In genomic region chr9:127185181-127185580, GRCh38 we compare ENCODE assay signal across 21 cellular contexts.
A peak's percentile ranks its signal among the peaks of the same experiment; 100 is the strongest.
DNase-seq lines count a peak whose midpoint lies in the region; ATAC-seq and TF ChIP-seq lines count a peak whose summit lies in the region.
"Had no signal": no experiment of that assay in that cellular context is flagged by ENCODE, and none has a peak within 500 bp of the region (broad histone marks: within the 10 kb centered on the region; RNA-seq: fewer than 3 reads in every experiment).

No MANE protein-coding gene starts in this region.

- H3K4me3 Mint-ChIP-seq in osteocyte (ENCODE audit: unreplicated experiment) = no peak overlapping the region
- no peak overlapping the region for H3K4me3 Mint-ChIP-seq in naive thymus-derived CD8-positive, alpha-beta T cell
- H3K4me3 Mint-ChIP-seq: activated naive CD8-positive, alpha-beta T cell; CD4-positive, alpha-beta T cell; neural crest cell; type B pancreatic cell had no signal

- H3K9me3 ChIP-seq in ascending aorta (no peaks in the 10 kb centered on the region), esophagus squamous epithelium (no peaks in the 10 kb centered on the region)
- H3K9me3 ChIP-seq: body of pancreas had no signal

- H3K79me2 ChIP-seq in mesendoderm (ENCODE audit: control insufficient read depth, insufficient read depth, low read length) = no peaks in the 10 kb centered on the region

- TF ChIP-seq CTCF in ascending aorta (IDR thresholded peaks at IDR 0.05) (no peak), esophagus squamous epithelium (IDR thresholded peaks at IDR 0.05) (no peak), osteocyte (IDR thresholded peaks at IDR 0.05) (no peak)

- POLR2A ChIA-PET in naive thymus-derived CD8-positive, alpha-beta T cell (lab: Charles Lee) = no interaction called here

- no peak overlapping the region for H2AK5ac ChIP-seq in mesendoderm (ENCODE audit: low read length)

- no peaks in the 10 kb centered on the region for H3K27me3 Mint-ChIP-seq in osteocyte (ENCODE audit: unreplicated experiment)
- H3K27me3 Mint-ChIP-seq in naive thymus-derived CD8-positive, alpha-beta T cell = no peaks in the 10 kb centered on the region
- H3K27me3 Mint-ChIP-seq: activated naive CD8-positive, alpha-beta T cell; CD4-positive, alpha-beta T cell; type B pancreatic cell had no signal

- no peak overlapping the region for H3K4me2 ChIP-seq in mesendoderm (ENCODE audit: low read length)

- no peak overlapping the region for H3K4me3 ChIP-seq in ascending aorta
- no peak overlapping the region for H3K4me3 ChIP-seq in esophagus squamous epithelium
- no peak overlapping the region for H3K4me3 ChIP-seq in mesendoderm (ENCODE audit: low read length)
- H3K4me3 ChIP-seq: body of pancreas had no signal

- H3K18ac ChIP-seq in mesendoderm (ENCODE audit: low read length) = no peak overlapping the region

- no peaks in the 10 kb centered on the region for H3K36me3 ChIP-seq in ascending aorta
- H3K36me3 ChIP-seq in esophagus squamous epithelium = no peaks in the 10 kb centered on the region
- no peaks in the 10 kb centered on the region for H3K36me3 ChIP-seq in mesendoderm (ENCODE audit: control insufficient read depth, insufficient read depth, low read length)

- H3K4ac ChIP-seq in mesendoderm (ENCODE audit: low read depth, low read length) = no peak overlapping the region

- no peak for TF ChIP-seq POLR2A in esophagus squamous epithelium (IDR thresholded peaks at IDR 0.05)

- no peak overlapping the region for H3K9ac ChIP-seq in mesendoderm (ENCODE audit: low read length)

- H3K23ac ChIP-seq in mesendoderm (ENCODE audit: low read length) = no peak overlapping the region

- H3K56ac ChIP-seq in mesendoderm (ENCODE audit: low read length) = no peak overlapping the region

- no peak overlapping the region for H2BK15ac ChIP-seq in mesendoderm (replicated peaks; ENCODE audit: low read depth)

- H2BK120ac ChIP-seq in mesendoderm (ENCODE audit: low read depth, low read length) = no peak overlapping the region

- intact Hi-C loops in ascending aorta (cut with DNase I) = loop anchor here (5.0 kb wide), 2 partner anchors 163 to 662 kb away; no protein-coding TSS in a partner anchor
- intact Hi-C loops in esophagus squamous epithelium (cut with DNase I) = no loop called here

- no peak overlapping the region for H4K8ac ChIP-seq in mesendoderm (ENCODE audit: low read depth, low read length)

- H3K79me1 ChIP-seq in mesendoderm (ENCODE audit: low read length) = no peaks in the 10 kb centered on the region

- no peak overlapping the region for H2BK5ac ChIP-seq in mesendoderm (ENCODE audit: low read length)

- peaks cover 67% of the 10 kb centered on the region for H3K4me1 Mint-ChIP-seq in osteocyte (ENCODE audit: unreplicated experiment)
- peaks cover 0 to 3% (median 0%) of the 10 kb centered on the region in 4 donors for H3K4me1 Mint-ChIP-seq in naive thymus-derived CD8-positive, alpha-beta T cell

- H3K27ac Mint-ChIP-seq in osteocyte (ENCODE audit: unreplicated experiment) = peak overlapping the region; percentile 100
- peak overlapping the region in 1 of 10 donors; percentile 26 for H3K27ac Mint-ChIP-seq in naive thymus-derived CD8-positive, alpha-beta T cell
- H3K27ac Mint-ChIP-seq: activated naive CD8-positive, alpha-beta T cell; CD4-positive, alpha-beta T cell; type B pancreatic cell had no signal

- H3K27me3 ChIP-seq in ascending aorta = no peaks in the 10 kb centered on the region
- H3K27me3 ChIP-seq in esophagus squamous epithelium = no peaks in the 10 kb centered on the region
- no peaks in the 10 kb centered on the region for H3K27me3 ChIP-seq in mesendoderm (ENCODE audit: insufficient read depth, low read length, poor library complexity)
- H3K27me3 ChIP-seq: body of pancreas had no signal

- no peak for ATAC-seq in naive thymus-derived CD8-positive, alpha-beta T cell

- H3K27ac ChIP-seq in ascending aorta (peak overlapping the region; percentile 90 to 91), esophagus squamous epithelium (peak overlapping the region in 3 of 4 donors; percentile 86 to 93 (median 89)), substantia nigra (ENCODE audit: low read depth, low read length, poor library complexity, severe bottlenecking) (peak overlapping the region; percentile 50), mesendoderm (ENCODE audit: low read depth, low read length) (no peak overlapping the region)
- H3K27ac ChIP-seq: RWPE1 had no signal

- H3K9me3 Mint-ChIP-seq in osteocyte (ENCODE audit: unreplicated experiment) = no peaks in the 10 kb centered on the region
- no peaks in the 10 kb centered on the region for H3K9me3 Mint-ChIP-seq in naive thymus-derived CD8-positive, alpha-beta T cell
- H3K9me3 Mint-ChIP-seq: CD4-positive, alpha-beta T cell; neural crest cell; type B pancreatic cell had no signal

- peaks cover 14 to 44% of the 10 kb centered on the region in 2 donors for H3K4me1 ChIP-seq in ascending aorta
- H3K4me1 ChIP-seq in esophagus squamous epithelium = peaks cover 19 to 81% (median 46%) of the 10 kb centered on the region in 3 donors
- H3K4me1 ChIP-seq in mesendoderm (ENCODE audit: control insufficient read depth, low read depth, low read length) = peaks cover 3% of the 10 kb centered on the region

- DNase-seq in ascending aorta (ENCODE audit: low spot score in 2 of 2) (no peak), esophagus squamous epithelium (lab: John Stamatoyannopoulos, UW) (no peak), osteocyte (ENCODE audit: extremely low spot score, unreplicated experiment) (no peak), substantia nigra (lab: John Stamatoyannopoulos, UW) (no peak), NCI-H1105 treated with DMSO at 0.1 percent for 48 hours (lab: John Stamatoyannopoulos, UW) (no peak), LoVo (ENCODE audit: low spot score) (no peak), mesendoderm (no peak)
- no peak for DNase-seq in naive thymus-derived CD8-positive, alpha-beta T cell
- DNase-seq: activated CD4-positive, alpha-beta T cell treated with anti-CD3 and anti-CD28 coated beads for 4 hours; body of pancreas; CD4-positive, alpha-beta T cell; cortex of kidney; GDM1; MM.1S; NCI-H146; NCI-H69; SW 1271 had no signal

- no peaks in the 10 kb centered on the region for H3K36me3 Mint-ChIP-seq in osteocyte (ENCODE audit: unreplicated experiment)
- H3K36me3 Mint-ChIP-seq in naive thymus-derived CD8-positive, alpha-beta T cell = peaks cover 0 to 18% (median 15%) of the 10 kb centered on the region in 3 donors
- H3K36me3 Mint-ChIP-seq: type B pancreatic cell had no signal

- H4K5ac ChIP-seq in mesendoderm (ENCODE audit: low read length) = no peak overlapping the region

- WGBS in esophagus squamous epithelium, 2 donors = 87 to 94% methylated on average over 2 to 5 of the region's 5 CpGs
- no CpG with 5 or more reads among the region's 5 CpGs for WGBS in mesendoderm (ENCODE audit: extremely low coverage, insufficient coverage, low lambda C conversion rate)
